In the genomic region with DNA sequence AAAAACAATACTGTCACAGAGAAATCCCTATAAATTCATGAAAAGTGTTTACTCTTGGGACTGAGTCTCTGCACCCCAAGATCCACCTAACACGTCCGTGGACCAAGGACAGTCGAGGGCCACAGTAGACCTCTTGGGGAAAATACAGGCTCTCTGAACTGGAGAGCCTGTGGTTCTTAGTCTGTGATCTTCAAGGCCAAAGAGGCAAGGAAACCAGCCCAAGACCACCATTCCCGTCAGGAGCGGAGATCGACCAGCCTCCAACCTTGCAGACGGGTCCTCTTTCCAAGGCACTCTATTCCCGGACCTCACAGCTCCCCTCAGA, we compare ENCODE assay signal across 9 cellular contexts. TPM values are rescaled to one million over a fixed set of nuclear protein-coding genes. Genes with fewer than 3 reads are reported as not detected.
A peak's percentile ranks its signal among the peaks of the same experiment; 100 is the strongest.
DNase-seq lines count a peak whose midpoint lies in the region; ATAC-seq, FAIRE-seq and TF ChIP-seq lines count a peak whose summit lies in the region.
"Had no signal": no experiment of that assay in that cellular context is flagged by ENCODE, and none has a peak within 500 bp of the region (broad histone marks: within the 10 kb centered on the region; RNA-seq: fewer than 3 reads in every experiment).

No MANE protein-coding gene starts in this region.

- peak overlapping the region; percentile 93 for H3K9ac ChIP-seq in mammary epithelial cell (ENCODE audit: insufficient read depth, low read length)
- H3K9ac ChIP-seq in mucosa of rectum (ENCODE audit: low read depth in 1 of 2, low read length in 2 of 2): peak overlapping the region; percentile 76 to 83

- H3K36me3 Mint-ChIP-seq in HFFc6 (ENCODE audit: low read depth): no peaks in the 10 kb centered on the region

- H3K4me3 ChIP-seq in A549 (peak overlapping the region; percentile 60), mammary epithelial cell (replicated peaks in 1 of 3; ENCODE audit: insufficient read depth in 1 of 3, low read depth in 2 of 3, low read length in 3 of 3) (peak overlapping the region; percentile 69 to 96 (median 86)), mucosa of rectum (ENCODE audit: low read length in 2 of 2) (peak overlapping the region; percentile 72 to 90)

- in situ Hi-C loops in mammary epithelial cell (cut with MboI; ENCODE audit: low sequenced_read_pairs in 2 of 2): loop anchor here (5.0 to 10.0 kb wide), 3 partner anchors 229 to 294 kb away; no protein-coding TSS in a partner anchor

- TF ChIP-seq RAD21 in A549 (conservative IDR thresholded peaks at IDR 0.05 in 1 of 2, IDR thresholded peaks at IDR 0.05 in 1 of 2): no peak

- peaks cover 23% of the 10 kb centered on the region; the same call in 2 of the 3 replicates for H3K4me1 ChIP-seq in A549
- H3K4me1 ChIP-seq in mammary epithelial cell (ENCODE audit: insufficient read depth, low read length): peaks cover 24% of the 10 kb centered on the region
- H3K4me1 ChIP-seq in mucosa of rectum (ENCODE audit: control insufficient read depth in 2 of 2, insufficient read depth in 2 of 2, low read length in 2 of 2): peaks cover 11 to 15% of the 10 kb centered on the region in 2 donors

- no peak for TF ChIP-seq EP300 in A549 (IDR thresholded peaks at IDR 0.05)

- peak overlapping the region; percentile 90 for H3K4me3 Mint-ChIP-seq in HFFc6

- H4K20me1 ChIP-seq in mammary epithelial cell (ENCODE audit: insufficient read depth, low read length): no peaks in the 10 kb centered on the region

- dilution Hi-C loops in mammary epithelial cell (cut with HindIII; ENCODE audit: low sequenced_read_pairs): loop anchor here (25.0 kb wide), 1 partner anchor 229 kb away; no protein-coding TSS in a partner anchor

- H3K27me3 ChIP-seq in mammary epithelial cell (ENCODE audit: insufficient read depth, low read length) (no peaks in the 10 kb centered on the region), mucosa of rectum (ENCODE audit: control insufficient read depth in 2 of 2, insufficient read depth in 2 of 2, low read length in 2 of 2) (no peaks in the 10 kb centered on the region)

- POLR2A ChIA-PET in A549 (lab: Yijun Ruan, JAX): interaction anchor here (0.6 to 4.6 kb wide), 5 partner anchors 28 to 307 kb away, joined by 4 to 72 read pairs (median 5); a partner anchor contains a TSS

- BruUV-seq in mammary epithelial cell (replicated peaks; lab: Mats Ljungman, UMichigan): no TSS peak

- H3K4me2 ChIP-seq in A549 (peak overlapping the region; percentile 90), mammary epithelial cell (ENCODE audit: insufficient read depth, low read depth, low read length) (peak overlapping the region; percentile 95)

- H3K9me3 ChIP-seq in A549: no peaks in the 10 kb centered on the region
- no peaks in the 10 kb centered on the region for H3K9me3 ChIP-seq in mammary epithelial cell (replicated peaks; ENCODE audit: insufficient read depth, low read length)
- H3K9me3 ChIP-seq in mucosa of rectum (ENCODE audit: control insufficient read depth in 2 of 2, low read length in 2 of 2): no peaks in the 10 kb centered on the region

- H3K4me1 Mint-ChIP-seq in HFFc6 (ENCODE audit: low read depth): peaks cover 54% of the 10 kb centered on the region

- TF ChIP-seq CTCF in A549 (IDR thresholded peaks at IDR 0.05) (no peak), HFFc6 (IDR thresholded peaks at IDR 0.05) (no peak), mammary epithelial cell (conservative IDR thresholded peaks at IDR 0.05 in 1 of 2, IDR thresholded peaks at IDR 0.05 in 1 of 2; ENCODE audit: extremely low read depth in 1 of 2, insufficient read depth in 1 of 2, low read depth in 1 of 2, low read length in 2 of 2) (no peak)

- DNase-seq in A549 (ENCODE audit: low read depth in 1 of 2, low spot score in 1 of 2) (peak in 1 of 2 experiments; percentile 21), HFFc6 (no peak), mammary epithelial cell (no peak), NCI-H2107 treated with DMSO at 0.1 percent for 48 hours (lab: John Stamatoyannopoulos, UW; ENCODE audit: unreplicated experiment) (no peak), 8988T (no peak)
- no peak for DNase-seq in stimulated activated CD4-positive, alpha-beta T cell treated with anti-CD3 and anti-CD28 coated beads, Interleukin-4, amount 100 ng/mL, for 4 hours

- H3K27ac ChIP-seq in A549 (peak overlapping the region; percentile 92 to 95), mammary epithelial cell (ENCODE audit: insufficient read depth, low read depth, low read length) (peak overlapping the region; percentile 88), mucosa of rectum (ENCODE audit: low read depth in 2 of 2, low read length in 2 of 2) (peak overlapping the region; percentile 10 to 52)

- ATAC-seq in A549 (no peak; a peak in 1 of 6 replicates), GM19397 (IDR thresholded peaks at IDR 0.05; ENCODE audit: unreplicated experiment) (no peak)

- H3K27ac Mint-ChIP-seq in HFFc6: peak overlapping the region; percentile 85

- no peak for TF ChIP-seq POLR2A in A549 (IDR thresholded peaks at IDR 0.05; ENCODE audit: low read length)

- H3K27me3 Mint-ChIP-seq in HFFc6 (ENCODE audit: insufficient read depth): peaks cover 3% of the 10 kb centered on the region; the same call in 1 of the 2 replicates

- CTCF ChIA-PET in A549 (lab: Yijun Ruan, JAX) (interaction anchor here (0.5 to 9.8 kb wide), 13 partner anchors 8 to 318 kb away, joined by 3 to 135 read pairs (median 4); no protein-coding TSS in a partner anchor), mammary epithelial cell (lab: Charles Lee; ENCODE audit: low non-redundant PET) (interaction anchor here (0.7 kb wide), 1 partner anchor 423 kb away, joined by 5 read pairs; no protein-coding TSS in a partner anchor)

- peaks cover 34% of the 10 kb centered on the region for H3K79me2 ChIP-seq in mammary epithelial cell (ENCODE audit: insufficient read depth, low read length)

- H2AFZ ChIP-seq in mammary epithelial cell (ENCODE audit: low read depth, low read length): peak overlapping the region; percentile 96

- H3K9me3 Mint-ChIP-seq in HFFc6: no peaks in the 10 kb centered on the region

- intact Hi-C loops in mammary epithelial cell (cut with micrococcal nuclease): loop anchor here (5.0 kb wide), 1 partner anchor 309 kb away; no protein-coding TSS in a partner anchor

- 9% methylated on average over 8 of the region's 8 CpGs for WGBS in A549 (ENCODE audit: missing lambda C conversion rate)
- 7% methylated on average over 3 of the region's 8 CpGs for WGBS in mammary epithelial cell (ENCODE audit: low coverage, missing lambda C conversion rate)

- FAIRE-seq in A549 (lab: Jason Lieb, UNC): no peak
- FAIRE-seq: TTC549 had no signal

- H3K36me3 ChIP-seq in mammary epithelial cell (ENCODE audit: insufficient read depth, low read length) (no peaks in the 10 kb centered on the region), mucosa of rectum (ENCODE audit: control insufficient read depth in 2 of 2, insufficient read depth in 2 of 2, low read length in 2 of 2) (no peaks in the 10 kb centered on the region)

TF ChIP-seq in A549, 52 proteins besides CTCF, POLR2A, EP300 and RAD21:
- TF ChIP-seq TP53 (CRISPR knock-in tag; IDR thresholded peaks at IDR 0.05) (no peak), ZFP36 (IDR thresholded peaks at IDR 0.05; ENCODE audit: borderline replicate concordance, partially characterized antibody) (no peak), KDM5A (IDR thresholded peaks at IDR 0.05) (no peak), RFX5 (IDR thresholded peaks at IDR 0.05) (no peak), MYC (IDR thresholded peaks at IDR 0.05; ENCODE audit: borderline replicate concordance, low read length) (no peak), GATA3 (IDR thresholded peaks at IDR 0.05; ENCODE audit: borderline replicate concordance) (no peak)
- TF ChIP-seq, protein P1, sequence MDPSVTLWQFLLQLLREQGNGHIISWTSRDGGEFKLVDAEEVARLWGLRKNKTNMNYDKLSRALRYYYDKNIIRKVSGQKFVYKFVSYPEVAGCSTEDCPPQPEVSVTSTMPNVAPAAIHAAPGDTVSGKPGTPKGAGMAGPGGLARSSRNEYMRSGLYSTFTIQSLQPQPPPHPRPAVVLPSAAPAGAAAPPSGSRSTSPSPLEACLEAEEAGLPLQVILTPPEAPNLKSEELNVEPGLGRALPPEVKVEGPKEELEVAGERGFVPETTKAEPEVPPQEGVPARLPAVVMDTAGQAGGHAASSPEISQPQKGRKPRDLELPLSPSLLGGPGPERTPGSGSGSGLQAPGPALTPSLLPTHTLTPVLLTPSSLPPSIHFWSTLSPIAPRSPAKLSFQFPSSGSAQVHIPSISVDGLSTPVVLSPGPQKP (IDR thresholded peaks at IDR 0.05; ENCODE audit: low read depth, low read length): no peak

RNA-seq across cellular contexts. Expression of a gene that starts 1.6 kb away (rescaled TPM):
- 31.3 and 31.9 TPM in 2 replicates for polyA plus RNA-seq in A549 (2011; rRNA removed)
- 12.3 and 12.9 TPM in 2 replicates for polyA plus RNA-seq in A549 (2012; cell fraction: cytosol; rRNA removed)
- 12.0 and 15.6 TPM in 2 replicates for polyA plus RNA-seq in A549 (2012; cell fraction: nucleus; rRNA removed)
- 8.3 to 9.9 TPM (median 9.6 TPM) in 3 replicates for polyA plus RNA-seq in A549 (2017; fragmentation: RNase III; extraction: RNeasy Plus Mini Kit Qiagen cat#74134 plus additional on column Dnase treatment)
- 54.3 and 57.4 TPM in 2 replicates for polyA minus RNA-seq in A549 (2011; rRNA and poly(A)+ RNA removed)
- total RNA-seq in HFFc6 (2021; fragmentation: NEBNext Ultra II Directional; extraction: Animal tissue kit (Norgen Biotek cat#: 25700)): 10 to 100 TPM; 32.4 to 45.5 (median 35.8) TPM
- 10 to 100 TPM; 75.8 to 81.7 TPM for total RNA-seq in mammary epithelial cell
- 60.8 TPM for polyA plus RNA-seq in mammary epithelial cell
- 74.3 TPM for polyA minus RNA-seq in mammary epithelial cell

RNA-seq across cellular contexts. Expression of a gene that starts 40.8 kb away (rescaled TPM):
- polyA plus RNA-seq in A549 (2011; rRNA removed) (1,819 and 1,981 TPM in 2 replicates), A549 (2017; fragmentation: RNase III; extraction: RNeasy Plus Mini Kit Qiagen cat#74134 plus additional on column Dnase treatment) (953 to 989 TPM (median 980 TPM) in 3 replicates), mammary epithelial cell (20.2 TPM)
- polyA plus RNA-seq in A549 (2012; cell fraction: cytosol; rRNA removed): 1,534 and 1,760 TPM in 2 replicates
- polyA plus RNA-seq in A549 (2012; cell fraction: nucleus; rRNA removed): 2,660 and 5,319 TPM in 2 replicates
- 406 and 486 TPM in 2 replicates for polyA minus RNA-seq in A549 (2011; rRNA and poly(A)+ RNA removed)
- total RNA-seq in HFFc6 (2021; fragmentation: NEBNext Ultra II Directional; extraction: Animal tissue kit (Norgen Biotek cat#: 25700)): 100 to 1,000 TPM; 349 to 502 (median 461) TPM
- 10 to 100 TPM in 1 of 2 donors, 1 to 10 TPM in 1; 2.3 to 11.3 TPM for total RNA-seq in mammary epithelial cell
- 11.2 TPM for polyA minus RNA-seq in mammary epithelial cell

Comparison
In these comparisons a context has a peak if more than half of its experiments do, and no peak if none do; other contexts are left out.
1. H3K27ac ChIP-seq: peak in every context shown above with its lines; median percentile 94 in A549; 88 in mammary epithelial cell; 31 in mucosa of rectum.
2. RNA of a gene that starts 40.8 kb away (total RNA-seq): 349 to 502 TPM in HFFc6; 2.3 to 11.3 TPM in mammary epithelial cell; every median in the first group is over 10 times any median in the second.
3. Peak in every context shown above with its lines, with median percentiles within 50 percentile points of each other: H3K4me3 ChIP-seq.